Comparison of ENCODE assay signal across 19 cellular contexts in the genomic region with DNA sequence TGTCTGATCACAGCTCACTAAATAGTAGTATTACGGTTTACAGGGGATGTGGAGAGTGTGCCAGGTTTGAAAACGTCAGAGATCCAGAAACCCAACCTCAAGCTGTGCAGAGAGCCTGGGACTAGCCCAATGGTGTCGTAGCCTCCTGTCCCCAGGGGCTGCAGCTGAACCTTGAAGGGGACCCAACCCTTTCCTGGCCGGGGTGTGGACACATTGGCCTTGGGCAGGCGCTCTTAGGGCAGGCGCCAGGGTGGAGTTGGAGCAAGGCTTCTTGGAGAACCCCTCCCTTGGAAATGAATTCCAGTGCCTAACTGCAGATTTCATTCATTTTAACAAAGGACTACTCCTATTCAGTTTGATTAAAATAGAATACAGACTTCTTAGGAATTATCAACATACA.
"Had no signal": no experiment of that assay in that cellular context is flagged by ENCODE, and none has a peak within 500 bp of the region (broad histone marks: within the 10 kb centered on the region; RNA-seq: fewer than 3 reads in every experiment).

No MANE protein-coding gene starts in this region.

- H3K27me3 ChIP-seq: adrenal gland, foreskin keratinocyte, right lobe of liver, tibial artery had no signal

- ATAC-seq: activated T-cell treated with anti-CD3 and anti-CD28 coated beads, Interleukin-2, amount 50 U/mL, for 72 hours; foreskin keratinocyte; mucosa of descending colon; right lobe of liver; stimulated activated memory B cell treated with anti-CD40 and anti-IgM and Interleukin-4, amounts not matched to agents 10 μg/mL and 1 μg/mL and 100 μg/mL, for 72 hours had no signal

- DNase-seq: activated CD4-positive, alpha-beta T cell treated with anti-CD3 and anti-CD28 coated beads, Interleukin-2, amount 50 U/mL, for 1 hour; activated CD4-positive, CD25-positive, alpha-beta regulatory T cell treated with anti-CD3 and anti-CD28 coated beads, Interleukin-2, amount 50 U/mL, for 72 hours; activated effector memory CD4-positive, alpha-beta T cell treated with anti-CD3 and anti-CD28 coated beads, Interleukin-2, amount 50 U/mL, for 16 hours; activated T-cell treated with anti-CD3 and anti-CD28 coated beads, Interleukin-2, amount 50 U/mL, for 72 hours; adrenal gland; dermis blood vessel endothelial cell; effector memory CD4-positive, alpha-beta T cell; foreskin keratinocyte; kidney; mucosa of descending colon; naive B cell; right lobe of liver; small intestine; stimulated activated CD4-positive, alpha-beta T cell treated with anti-CD3 and anti-CD28 coated beads, Interleukin-4, amount 100 ng/mL, for 24 hours; T-helper 1 cell; T-helper 9 cell; tibial artery had no signal

- H3K27ac ChIP-seq: adrenal gland, foreskin keratinocyte, prostate gland, right lobe of liver, tibial artery had no signal

- H3K36me3 ChIP-seq: adrenal gland, prostate gland, right lobe of liver, tibial artery had no signal

- H3K4me1 ChIP-seq: foreskin keratinocyte, prostate gland, right lobe of liver, tibial artery had no signal

- H3K4me3 ChIP-seq: adrenal gland, mucosa of descending colon, prostate gland, right lobe of liver, tibial artery had no signal

- H3K9me3 ChIP-seq: adrenal gland, mucosa of descending colon, prostate gland, right lobe of liver, tibial artery had no signal
